In genomic region chr9:78133751-78134150, GRCh38 we compare ENCODE assay signal across 12 cellular contexts.
DNase-seq lines count a peak whose midpoint lies in the region; ATAC-seq lines count a peak whose summit lies in the region.
"Had no signal": no experiment of that assay in that cellular context is flagged by ENCODE, and none has a peak within 500 bp of the region (broad histone marks: within the 10 kb centered on the region; RNA-seq: fewer than 3 reads in every experiment).

No MANE protein-coding gene starts in this region.

- no peak overlapping the region for H3K4me3 ChIP-seq in MG63
- H3K4me3 ChIP-seq: SK-N-MC had no signal

- CTCF ChIA-PET in activated CD8-positive, alpha-beta memory T cell treated with anti-CD3 and anti-CD28 coated beads, Interleukin-2, amount 10 ng/mL, durations not matched to agents 7 days and 5 days (lab: Charles Lee), result interaction anchor here (0.7 to 2.1 kb wide), 5 partner anchors 12 to 95 kb away, joined by 3 to 6 read pairs (median 3); no protein-coding TSS in a partner anchor

- DNase-seq in activated CD8-positive, alpha-beta memory T cell treated with anti-CD3 and anti-CD28 coated beads, Interleukin-2, amount 10 ng/mL, durations not matched to agents 7 days and 5 days, result peak; percentile 47
- DNase-seq in activated CD8-positive, alpha-beta memory T cell treated with anti-CD3 and anti-CD28 coated beads, Interleukin-2, amount 50 U/mL, for 4 hours, result no peak
- DNase-seq in M059J (ENCODE audit: low read depth) (peak; percentile 68), MG63 (no peak)
- DNase-seq in stimulated activated effector memory CD8-positive, alpha-beta T cell treated with anti-CD3 and anti-CD28 coated beads, Interleukin-12 subunit alpha, Interleukin-12 subunit beta, amount 100 ng/mL, for 72 hours (ENCODE audit: low spot score in 2 of 2), result no peak
- DNase-seq in activated T-cell treated with anti-CD3 and anti-CD28 coated beads, Interleukin-2, amount 50 U/mL, for 1 hour, result no peak
- DNase-seq: NCI-H2107, small intestine had no signal

- H3K36me3 ChIP-seq in MG63, result no peaks in the 10 kb centered on the region

- peak; percentile 20 for ATAC-seq in activated CD8-positive, alpha-beta memory T cell treated with anti-CD3 and anti-CD28 coated beads, Interleukin-2, amount 10 ng/mL, durations not matched to agents 7 days and 5 days
- ATAC-seq in GM21447 (IDR thresholded peaks at IDR 0.05; ENCODE audit: unreplicated experiment) (peak; percentile 69), GM21737 (IDR thresholded peaks at IDR 0.05; ENCODE audit: unreplicated experiment) (no peak)
- peak; percentile 79 for ATAC-seq in stimulated activated effector memory CD8-positive, alpha-beta T cell treated with anti-CD3 and anti-CD28 coated beads, Interleukin-12 subunit alpha, Interleukin-12 subunit beta, amount 100 ng/mL, for 72 hours

- H3K4me3 Mint-ChIP-seq in activated CD8-positive, alpha-beta memory T cell treated with anti-CD3 and anti-CD28 coated beads, Interleukin-2, amount 10 ng/mL, durations not matched to agents 7 days and 5 days, result no peak overlapping the region
- H3K4me3 Mint-ChIP-seq in stimulated activated effector memory CD8-positive, alpha-beta T cell treated with anti-CD3 and anti-CD28 coated beads, Interleukin-12 subunit alpha, Interleukin-12 subunit beta, amount 100 ng/mL, for 72 hours, result no peak overlapping the region
- H3K4me3 Mint-ChIP-seq: memory B cell had no signal

- H3K27me3 Mint-ChIP-seq in activated CD8-positive, alpha-beta memory T cell treated with anti-CD3 and anti-CD28 coated beads, Interleukin-2, amount 10 ng/mL, durations not matched to agents 7 days and 5 days, result peaks cover 2% of the 10 kb centered on the region

- H3K27ac Mint-ChIP-seq in activated CD8-positive, alpha-beta memory T cell treated with anti-CD3 and anti-CD28 coated beads, Interleukin-2, amount 10 ng/mL, durations not matched to agents 7 days and 5 days, result peak overlapping the region; percentile 43
- no peak overlapping the region for H3K27ac Mint-ChIP-seq in stimulated activated effector memory CD8-positive, alpha-beta T cell treated with anti-CD3 and anti-CD28 coated beads, Interleukin-12 subunit alpha, Interleukin-12 subunit beta, amount 100 ng/mL, for 72 hours
- H3K27ac Mint-ChIP-seq: memory B cell had no signal

- no peaks in the 10 kb centered on the region for H3K9me3 ChIP-seq in MG63

- no peaks in the 10 kb centered on the region for H3K27me3 ChIP-seq in MG63

- peaks cover 19% of the 10 kb centered on the region for H3K4me1 Mint-ChIP-seq in activated CD8-positive, alpha-beta memory T cell treated with anti-CD3 and anti-CD28 coated beads, Interleukin-2, amount 10 ng/mL, durations not matched to agents 7 days and 5 days
- peaks cover 13% of the 10 kb centered on the region for H3K4me1 Mint-ChIP-seq in stimulated activated effector memory CD8-positive, alpha-beta T cell treated with anti-CD3 and anti-CD28 coated beads, Interleukin-12 subunit alpha, Interleukin-12 subunit beta, amount 100 ng/mL, for 72 hours

- H3K36me3 Mint-ChIP-seq in activated CD8-positive, alpha-beta memory T cell treated with anti-CD3 and anti-CD28 coated beads, Interleukin-2, amount 10 ng/mL, durations not matched to agents 7 days and 5 days, result peaks cover 18% of the 10 kb centered on the region
- no peaks in the 10 kb centered on the region for H3K36me3 Mint-ChIP-seq in stimulated activated effector memory CD8-positive, alpha-beta T cell treated with anti-CD3 and anti-CD28 coated beads, Interleukin-12 subunit alpha, Interleukin-12 subunit beta, amount 100 ng/mL, for 72 hours

- peaks cover 8% of the 10 kb centered on the region for H3K9me3 Mint-ChIP-seq in activated CD8-positive, alpha-beta memory T cell treated with anti-CD3 and anti-CD28 coated beads, Interleukin-2, amount 10 ng/mL, durations not matched to agents 7 days and 5 days (ENCODE audit: low read depth)
- peaks cover 6% of the 10 kb centered on the region for H3K9me3 Mint-ChIP-seq in stimulated activated effector memory CD8-positive, alpha-beta T cell treated with anti-CD3 and anti-CD28 coated beads, Interleukin-12 subunit alpha, Interleukin-12 subunit beta, amount 100 ng/mL, for 72 hours

Comparison
In these comparisons a context has a peak if more than half of its experiments do, and no peak if none do; other contexts are left out.
1. DNase-seq: peak in activated CD8-positive, alpha-beta memory T cell treated with anti-CD3 and anti-CD28 coated beads, Interleukin-2, amount 10 ng/mL, durations not matched to agents 7 days and 5 days (single experiment) and M059J (single experiment); none in activated CD8-positive, alpha-beta memory T cell treated with anti-CD3 and anti-CD28 coated beads, Interleukin-2, amount 50 U/mL, for 4 hours (single experiment), stimulated activated effector memory CD8-positive, alpha-beta T cell treated with anti-CD3 and anti-CD28 coated beads, Interleukin-12 subunit alpha, Interleukin-12 subunit beta, amount 100 ng/mL, for 72 hours (0 of 2), activated T-cell treated with anti-CD3 and anti-CD28 coated beads, Interleukin-2, amount 50 U/mL, for 1 hour (single experiment) and MG63 (single experiment).